In the genomic region with DNA sequence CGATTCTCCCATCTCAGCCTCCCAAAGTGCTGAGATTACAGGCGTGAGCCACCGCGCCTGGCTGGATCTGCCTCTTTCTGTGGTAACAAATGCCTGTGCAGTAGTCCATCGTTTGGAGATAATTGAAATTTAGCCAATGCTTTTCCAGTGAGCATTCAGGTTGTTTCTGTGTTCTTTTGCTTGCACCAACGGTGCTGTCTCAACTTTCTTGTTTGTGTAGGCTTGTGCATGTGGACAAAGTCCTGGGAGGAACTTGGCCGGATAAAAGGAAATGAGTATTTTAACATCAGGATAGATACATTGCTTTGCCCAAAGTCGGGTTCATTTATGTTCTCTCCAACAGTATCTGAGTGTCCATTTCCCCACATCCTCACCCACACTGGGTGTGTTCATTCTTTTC, we compare ENCODE assay signal across 2 cellular contexts.
TF ChIP-seq lines count a peak whose summit lies in the region.

No MANE protein-coding gene starts in this region.

TF ChIP-seq in liver, 16 proteins besides CTCF, POLR2A, EP300 and RAD21 (continued from another document):
- TF ChIP-seq, protein P1, sequence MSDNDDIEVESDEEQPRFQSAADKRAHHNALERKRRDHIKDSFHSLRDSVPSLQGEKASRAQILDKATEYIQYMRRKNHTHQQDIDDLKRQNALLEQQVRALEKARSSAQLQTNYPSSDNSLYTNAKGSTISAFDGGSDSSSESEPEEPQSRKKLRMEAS (IDR thresholded peaks at IDR 0.05), result peak; percentile 70
- peak; percentile 76 for TF ChIP-seq HNF4G (IDR thresholded peaks at IDR 0.05)
- no peak for TF ChIP-seq NR2F2 (IDR thresholded peaks at IDR 0.05)
- TF ChIP-seq JUND (IDR thresholded peaks at IDR 0.05), result peak in 1 of 2 donors; percentile 69
- TF ChIP-seq EGR1 (IDR thresholded peaks at IDR 0.05; ENCODE audit: low read depth in 2 of 2), result peak in 1 of 2 donors; percentile 43
- TF ChIP-seq, protein P2, sequence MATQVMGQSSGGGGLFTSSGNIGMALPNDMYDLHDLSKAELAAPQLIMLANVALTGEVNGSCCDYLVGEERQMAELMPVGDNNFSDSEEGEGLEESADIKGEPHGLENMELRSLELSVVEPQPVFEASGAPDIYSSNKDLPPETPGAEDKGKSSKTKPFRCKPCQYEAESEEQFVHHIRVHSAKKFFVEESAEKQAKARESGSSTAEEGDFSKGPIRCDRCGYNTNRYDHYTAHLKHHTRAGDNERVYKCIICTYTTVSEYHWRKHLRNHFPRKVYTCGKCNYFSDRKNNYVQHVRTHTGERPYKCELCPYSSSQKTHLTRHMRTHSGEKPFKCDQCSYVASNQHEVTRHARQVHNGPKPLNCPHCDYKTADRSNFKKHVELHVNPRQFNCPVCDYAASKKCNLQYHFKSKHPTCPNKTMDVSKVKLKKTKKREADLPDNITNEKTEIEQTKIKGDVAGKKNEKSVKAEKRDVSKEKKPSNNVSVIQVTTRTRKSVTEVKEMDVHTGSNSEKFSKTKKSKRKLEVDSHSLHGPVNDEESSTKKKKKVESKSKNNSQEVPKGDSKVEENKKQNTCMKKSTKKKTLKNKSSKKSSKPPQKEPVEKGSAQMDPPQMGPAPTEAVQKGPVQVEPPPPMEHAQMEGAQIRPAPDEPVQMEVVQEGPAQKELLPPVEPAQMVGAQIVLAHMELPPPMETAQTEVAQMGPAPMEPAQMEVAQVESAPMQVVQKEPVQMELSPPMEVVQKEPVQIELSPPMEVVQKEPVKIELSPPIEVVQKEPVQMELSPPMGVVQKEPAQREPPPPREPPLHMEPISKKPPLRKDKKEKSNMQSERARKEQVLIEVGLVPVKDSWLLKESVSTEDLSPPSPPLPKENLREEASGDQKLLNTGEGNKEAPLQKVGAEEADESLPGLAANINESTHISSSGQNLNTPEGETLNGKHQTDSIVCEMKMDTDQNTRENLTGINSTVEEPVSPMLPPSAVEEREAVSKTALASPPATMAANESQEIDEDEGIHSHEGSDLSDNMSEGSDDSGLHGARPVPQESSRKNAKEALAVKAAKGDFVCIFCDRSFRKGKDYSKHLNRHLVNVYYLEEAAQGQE (IDR thresholded peaks at IDR 0.05), result peak; percentile 61
- peak; percentile 79 for TF ChIP-seq SP1 (IDR thresholded peaks at IDR 0.05)
- TF ChIP-seq RXRA (IDR thresholded peaks at IDR 0.05), result peak; percentile 71 to 87
- TF ChIP-seq, protein P3, sequence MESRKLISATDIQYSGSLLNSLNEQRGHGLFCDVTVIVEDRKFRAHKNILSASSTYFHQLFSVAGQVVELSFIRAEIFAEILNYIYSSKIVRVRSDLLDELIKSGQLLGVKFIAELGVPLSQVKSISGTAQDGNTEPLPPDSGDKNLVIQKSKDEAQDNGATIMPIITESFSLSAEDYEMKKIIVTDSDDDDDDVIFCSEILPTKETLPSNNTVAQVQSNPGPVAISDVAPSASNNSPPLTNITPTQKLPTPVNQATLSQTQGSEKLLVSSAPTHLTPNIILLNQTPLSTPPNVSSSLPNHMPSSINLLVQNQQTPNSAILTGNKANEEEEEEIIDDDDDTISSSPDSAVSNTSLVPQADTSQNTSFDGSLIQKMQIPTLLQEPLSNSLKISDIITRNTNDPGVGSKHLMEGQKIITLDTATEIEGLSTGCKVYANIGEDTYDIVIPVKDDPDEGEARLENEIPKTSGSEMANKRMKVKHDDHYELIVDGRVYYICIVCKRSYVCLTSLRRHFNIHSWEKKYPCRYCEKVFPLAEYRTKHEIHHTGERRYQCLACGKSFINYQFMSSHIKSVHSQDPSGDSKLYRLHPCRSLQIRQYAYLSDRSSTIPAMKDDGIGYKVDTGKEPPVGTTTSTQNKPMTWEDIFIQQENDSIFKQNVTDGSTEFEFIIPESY (IDR thresholded peaks at IDR 0.05), result peak; percentile 53
- peak; percentile 89 to 90 for TF ChIP-seq HNF4A (conservative IDR thresholded peaks at IDR 0.05)
- TF ChIP-seq FOXA1 (IDR thresholded peaks at IDR 0.05), result peak; percentile 37
- peak in 1 of 2 donors; percentile 44 for TF ChIP-seq GABPA (IDR thresholded peaks at IDR 0.05 in 1 of 2, conservative IDR thresholded peaks at IDR 0.05 in 1 of 2)

TF ChIP-seq in HepG2, 621 proteins besides CTCF, POLR2A, EP300 and RAD21 (continued from another document):
- TF ChIP-seq, protein P4, sequence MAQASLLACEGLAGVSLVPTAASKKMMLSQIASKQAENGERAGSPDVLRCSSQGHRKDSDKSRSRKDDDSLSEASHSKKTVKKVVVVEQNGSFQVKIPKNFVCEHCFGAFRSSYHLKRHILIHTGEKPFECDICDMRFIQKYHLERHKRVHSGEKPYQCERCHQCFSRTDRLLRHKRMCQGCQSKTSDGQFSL (CRISPR knock-in tag; IDR thresholded peaks at IDR 0.05), result no peak
- no peak for TF ChIP-seq GTF3A (CRISPR knock-in tag; conservative IDR thresholded peaks at IDR 0.05)
- no peak for TF ChIP-seq ZNF317 (CRISPR knock-in tag; IDR thresholded peaks at IDR 0.05)
- TF ChIP-seq NCOA2 (CRISPR knock-in tag; IDR thresholded peaks at IDR 0.05), result no peak
